19 cellular contexts compared by ENCODE assay signal in genomic region chr2:40302751-40303150, GRCh38.
"Had no signal": no experiment of that assay in that cellular context is flagged by ENCODE, and none has a peak within 500 bp of the region (broad histone marks: within the 10 kb centered on the region; RNA-seq: fewer than 3 reads in every experiment).

No MANE protein-coding gene starts in this region.

- H3K9me3 Mint-ChIP-seq: effector memory CD8-positive, alpha-beta T cell; naive thymus-derived CD8-positive, alpha-beta T cell; stimulated activated naive B cell treated with anti-CD40 and anti-IgM and Interleukin-4, amounts not matched to agents 10 μg/mL and 1 μg/mL and 100 μg/mL, for 72 hours; stimulated activated naive CD8-positive, alpha-beta T cell treated with anti-CD3 and anti-CD28 coated beads, Interleukin-15, amount 100 ng/mL, for 72 hours had no signal

- H3K4me3 Mint-ChIP-seq: effector memory CD8-positive, alpha-beta T cell; naive thymus-derived CD8-positive, alpha-beta T cell; stimulated activated naive B cell treated with anti-CD40 and anti-IgM and Interleukin-4, amounts not matched to agents 10 μg/mL and 1 μg/mL and 100 μg/mL, for 72 hours; stimulated activated naive CD8-positive, alpha-beta T cell treated with anti-CD3 and anti-CD28 coated beads, Interleukin-15, amount 100 ng/mL, for 72 hours had no signal

- H3K36me3 ChIP-seq: esophagus squamous epithelium, gastrocnemius medialis, neutrophil, right lobe of liver, tibial nerve, upper lobe of right lung, vagina had no signal

- H3K27me3 ChIP-seq: esophagus squamous epithelium, gastrocnemius medialis, neutrophil, right lobe of liver, testis, tibial nerve, upper lobe of right lung, vagina had no signal

- H3K4me3 ChIP-seq: esophagus squamous epithelium, gastrocnemius medialis, psoas muscle, right lobe of liver, testis, tibial nerve, upper lobe of right lung, vagina had no signal

- H3K36me3 Mint-ChIP-seq: naive thymus-derived CD8-positive, alpha-beta T cell; stimulated activated naive B cell treated with anti-CD40 and anti-IgM and Interleukin-4, amounts not matched to agents 10 μg/mL and 1 μg/mL and 100 μg/mL, for 72 hours had no signal

- DNase-seq: effector memory CD8-positive, alpha-beta T cell; esophagus squamous epithelium; gastrocnemius medialis; islet precursor cell; mammary epithelial cell; naive thymus-derived CD8-positive, alpha-beta T cell; psoas muscle; retina; right lobe of liver; stimulated activated CD4-positive, alpha-beta T cell treated with anti-CD3 and anti-CD28 coated beads, Interleukin-2, amount 100 ng/mL, for 24 hours; stimulated activated CD4-positive, alpha-beta T cell treated with anti-CD3 and anti-CD28 coated beads, Interleukin-4, amount 100 ng/mL, for 4 hours; stimulated activated naive B cell treated with anti-CD40 and anti-IgM and Interleukin-4, amounts not matched to agents 10 μg/mL and 1 μg/mL and 100 μg/mL, for 72 hours; stimulated activated naive CD8-positive, alpha-beta T cell treated with anti-CD3 and anti-CD28 coated beads, Interleukin-15, amount 100 ng/mL, for 72 hours; testis; upper lobe of right lung had no signal

- H3K9me3 ChIP-seq: esophagus squamous epithelium, gastrocnemius medialis, neutrophil, psoas muscle, right lobe of liver, testis, tibial nerve, upper lobe of right lung, vagina had no signal

- H3K27ac ChIP-seq: esophagus squamous epithelium, gastrocnemius medialis, neutrophil, psoas muscle, right lobe of liver, testis, tibial nerve, upper lobe of right lung, vagina had no signal

- ATAC-seq: effector memory CD8-positive, alpha-beta T cell; gastrocnemius medialis; left lobe of liver; naive thymus-derived CD8-positive, alpha-beta T cell; psoas muscle; right lobe of liver; stimulated activated naive B cell treated with anti-CD40 and anti-IgM and Interleukin-4, amounts not matched to agents 10 μg/mL and 1 μg/mL and 100 μg/mL, for 72 hours; stimulated activated naive CD8-positive, alpha-beta T cell treated with anti-CD3 and anti-CD28 coated beads, Interleukin-15, amount 100 ng/mL, for 72 hours; upper lobe of right lung had no signal

- H3K4me1 Mint-ChIP-seq: naive thymus-derived CD8-positive, alpha-beta T cell; stimulated activated naive B cell treated with anti-CD40 and anti-IgM and Interleukin-4, amounts not matched to agents 10 μg/mL and 1 μg/mL and 100 μg/mL, for 72 hours; stimulated activated naive CD8-positive, alpha-beta T cell treated with anti-CD3 and anti-CD28 coated beads, Interleukin-15, amount 100 ng/mL, for 72 hours had no signal

- H3K27ac Mint-ChIP-seq: effector memory CD8-positive, alpha-beta T cell; naive thymus-derived CD8-positive, alpha-beta T cell; stimulated activated naive B cell treated with anti-CD40 and anti-IgM and Interleukin-4, amounts not matched to agents 10 μg/mL and 1 μg/mL and 100 μg/mL, for 72 hours; stimulated activated naive CD8-positive, alpha-beta T cell treated with anti-CD3 and anti-CD28 coated beads, Interleukin-15, amount 100 ng/mL, for 72 hours had no signal

- H3K4me1 ChIP-seq: esophagus squamous epithelium, gastrocnemius medialis, psoas muscle, right lobe of liver, testis, tibial nerve, upper lobe of right lung, vagina had no signal

- H3K27me3 Mint-ChIP-seq: effector memory CD8-positive, alpha-beta T cell; stimulated activated naive B cell treated with anti-CD40 and anti-IgM and Interleukin-4, amounts not matched to agents 10 μg/mL and 1 μg/mL and 100 μg/mL, for 72 hours; stimulated activated naive CD8-positive, alpha-beta T cell treated with anti-CD3 and anti-CD28 coated beads, Interleukin-15, amount 100 ng/mL, for 72 hours had no signal
